In genomic region chr16:425082-425718, GRCh38 we compare ENCODE assay signal across 8 cellular contexts. TPM values are rescaled to one million over a fixed set of nuclear protein-coding genes. Genes with fewer than 3 reads are reported as not detected.
DNase-seq lines count a peak whose midpoint lies in the region; ATAC-seq and TF ChIP-seq lines count a peak whose summit lies in the region.

RAB11FIP3 (plus strand) TSS chr16:425649; CDS start chr16:426007, 358 bp downstream.

- CTCF ChIA-PET in HCT116 (lab: Charles Lee), result interaction anchor here (0.6 to 1.2 kb wide), 2 partner anchors 24 to 63 kb away, joined by 3 read pairs; partner anchors contain the start of gene DECR2

- no peaks in the 10 kb centered on the region for H3K9me2 ChIP-seq in HCT116 (ENCODE audit: insufficient read depth)

- peak within 1 kb of the TSS; percentile 89 for H3K4me2 ChIP-seq in HCT116 (ENCODE audit: low read length)

- H3K4me1 ChIP-seq in HCT116 (ENCODE audit: control insufficient read depth in 1 of 2, insufficient read depth in 2 of 2, low read length in 2 of 2) (peaks cover 16 to 35% of the 10 kb centered on the region in 2 experiments), cardiac muscle cell (ENCODE audit: low read depth) (peaks cover 4% of the 10 kb centered on the region)

- POLR2A ChIA-PET in HCT116 (lab: Charles Lee), result no interaction called here

- H3K79me2 ChIP-seq in HCT116 (ENCODE audit: insufficient read depth, low read length), result peaks cover 15% of the 10 kb centered on the region; the same call in 1 of the 2 replicates

- BruUV-seq in HCT116 (replicated peaks; lab: Mats Ljungman, UMichigan), result no TSS peak

- ATAC-seq in HCT116, result peak; percentile 80

- H3K9ac ChIP-seq in HCT116 (ENCODE audit: low read length), result peak within 1 kb of the TSS; percentile 55

- peaks cover 19% of the 10 kb centered on the region for H3K27me3 Mint-ChIP-seq in type B pancreatic cell

- peaks cover 5% of the 10 kb centered on the region for H3K36me3 Mint-ChIP-seq in type B pancreatic cell

- no peaks in the 10 kb centered on the region for H3K9me3 ChIP-seq in HCT116 (ENCODE audit: control insufficient read depth in 1 of 2, insufficient read depth in 1 of 2, low read depth in 1 of 2, low read length in 2 of 2)
- no peaks in the 10 kb centered on the region for H3K9me3 ChIP-seq in cardiac muscle cell (ENCODE audit: low read depth)

- H3K36me3 ChIP-seq in GM06990 (ENCODE audit: control insufficient read depth, insufficient read depth, low read length) (no peaks in the 10 kb centered on the region), HCT116 (ENCODE audit: control insufficient read depth in 1 of 2, insufficient read depth in 2 of 2, low read length in 2 of 2) (no peaks in the 10 kb centered on the region), cardiac muscle cell (no peaks in the 10 kb centered on the region)

- RAD21 ChIA-PET in HCT116 (lab: Charles Lee; ENCODE audit: low non-redundant PET in 1 of 2, low total read pairs in 2 of 2, uncharacterized antibody in 2 of 2, unreplicated experiment in 2 of 2), result no interaction called here

- H2AFZ ChIP-seq in HCT116 (ENCODE audit: low read depth, low read length, poor library complexity, severe bottlenecking), result peak within 1 kb of the TSS; percentile 65

- TF ChIP-seq CTCF in GM06990 (IDR thresholded peaks at IDR 0.05; ENCODE audit: insufficient read depth, low read length, poor library complexity, severe bottlenecking) (peak; percentile 55), HCT116 (IDR thresholded peaks at IDR 0.05 in 2 of 3, conservative IDR thresholded peaks at IDR 0.05 in 1 of 3; ENCODE audit: borderline replicate concordance in 1 of 3, insufficient read depth in 1 of 3, low read depth in 2 of 3, low read length in 2 of 3) (0 out of 6 replicates have a peak, but pooled peaks of 1 of the 3 experiments have one; percentile 1), cardiac muscle cell (IDR thresholded peaks at IDR 0.05; ENCODE audit: low read depth, low read length) (peak; percentile 33), type B pancreatic cell (conservative IDR thresholded peaks at IDR 0.05) (peak; percentile 46)

- DNase-seq in GM06990 (ENCODE audit: extremely low read depth, insufficient read length) (peak; percentile 93), HCT116 (ENCODE audit: low read depth, low spot score) (peak; percentile 29), NAMALWA (ENCODE audit: low spot score) (peak; percentile 89), SW 1271 (lab: John Stamatoyannopoulos, UW) (peak; percentile 45 to 63), cardiac muscle cell (ENCODE audit: low read depth in 1 of 2, low spot score in 1 of 2) (peak; percentile 81 to 86), posterior cingulate gyrus (peak; percentile 73 to 98 (median 86)), type B pancreatic cell (ENCODE audit: extremely low spot score, unreplicated experiment) (peak; percentile 86)
- peak; percentile 57 for DNase-seq in activated naive CD8-positive, alpha-beta T cell treated with anti-CD3 and anti-CD28 coated beads, Interleukin-2, amount 50 U/mL, for 16 hours (ENCODE audit: low read depth, low spot score)

- TF ChIP-seq RAD21 in HCT116 (IDR thresholded peaks at IDR 0.05; ENCODE audit: low read depth), result 0 out of 2 replicates have a peak, but pooled peaks have one; percentile 5

- peak within 1 kb of the TSS; percentile 88 for H3K4me3 Mint-ChIP-seq in type B pancreatic cell

- TF ChIP-seq POLR2A in HCT116 (IDR thresholded peaks at IDR 0.05; ENCODE audit: borderline replicate concordance, extremely low read depth, insufficient read depth, insufficient read length), result peak; percentile 44

- H3K4me3 ChIP-seq in GM06990 (replicated peaks; ENCODE audit: low read depth, low read length), result peak within 1 kb of the TSS; percentile 80
- peak within 1 kb of the TSS; percentile 43 to 60 for H3K4me3 ChIP-seq in HCT116 (replicated peaks in 1 of 2; ENCODE audit: low read depth in 1 of 2, low read length in 2 of 2)
- H3K4me3 ChIP-seq in cardiac muscle cell, result peak within 1 kb of the TSS; percentile 85

- intact Hi-C loops in HCT116 (cut with micrococcal nuclease), result no loop called here
- intact Hi-C loops in posterior cingulate gyrus (cut with DNase I), result loop anchor here (5.0 kb wide), 1 partner anchor 47 kb away; no protein-coding TSS in a partner anchor

- no peaks in the 10 kb centered on the region for H4K20me1 ChIP-seq in HCT116 (ENCODE audit: insufficient read depth)

- H3K27me3 ChIP-seq in GM06990 (replicated peaks; ENCODE audit: control insufficient read depth, insufficient read depth, low read length), result no peaks in the 10 kb centered on the region
- H3K27me3 ChIP-seq in HCT116 (ENCODE audit: insufficient read depth, low read length), result no peaks in the 10 kb centered on the region
- H3K27me3 ChIP-seq in cardiac muscle cell, result peaks cover 22% of the 10 kb centered on the region

- H3K4me1 Mint-ChIP-seq in type B pancreatic cell (ENCODE audit: unreplicated experiment), result peaks cover 25% of the 10 kb centered on the region

- peak within 1 kb of the TSS; percentile 57 for H3K27ac ChIP-seq in HCT116 (ENCODE audit: low read depth, low read length)
- peak within 1 kb of the TSS; percentile 71 for H3K27ac ChIP-seq in cardiac muscle cell

- H3K27ac Mint-ChIP-seq in type B pancreatic cell, result peak within 1 kb of the TSS; percentile 87

- H3K9me3 Mint-ChIP-seq in type B pancreatic cell, result no peaks in the 10 kb centered on the region

TF ChIP-seq in HCT116, 20 proteins besides CTCF, POLR2A, EP300 and RAD21 (continues in another document):
- TF ChIP-seq SIN3A (IDR thresholded peaks at IDR 0.05; ENCODE audit: low read depth) (peak; percentile 40; the same call in 1 of the 2 replicates), POLR2AphosphoS5 (IDR thresholded peaks at IDR 0.05; ENCODE audit: low read depth, low read length) (peak; percentile 68), CBX3 (IDR thresholded peaks at IDR 0.05; ENCODE audit: low read depth) (no peak), SP1 (IDR thresholded peaks at IDR 0.05; ENCODE audit: low read depth) (no peak), CEBPB (IDR thresholded peaks at IDR 0.05; ENCODE audit: low read depth) (0 out of 2 replicates have a peak, but pooled peaks have one; percentile 6), YY1 (IDR thresholded peaks at IDR 0.05; ENCODE audit: extremely low read depth, insufficient replicate concordance, low read depth, low read length) (no peak), SRF (IDR thresholded peaks at IDR 0.05; ENCODE audit: low read depth) (no peak), TCF7L2 (IDR thresholded peaks at IDR 0.05; ENCODE audit: borderline replicate concordance, extremely low read depth, insufficient read depth, insufficient read length) (peak; percentile 74), EZH2 (IDR thresholded peaks at IDR 0.05) (no peak), ZBTB33 (IDR thresholded peaks at IDR 0.05; ENCODE audit: extremely low read depth, insufficient replicate concordance, low read length) (no peak), JUND (IDR thresholded peaks at IDR 0.05) (no peak), REST (IDR thresholded peaks at IDR 0.05; ENCODE audit: low read depth) (no peak), ZFX (IDR thresholded peaks at IDR 0.05) (no peak), EZH2phosphoT487 (IDR thresholded peaks at IDR 0.05; ENCODE audit: borderline replicate concordance) (no peak), ZNF274 (IDR thresholded peaks at IDR 0.05; ENCODE audit: low read depth, low read length) (no peak), FOSL1 (IDR thresholded peaks at IDR 0.05; ENCODE audit: low read depth) (no peak), MAX (IDR thresholded peaks at IDR 0.05) (no peak)

RNA-seq across cellular contexts. Expression of gene RAB11FIP3, which starts in this region (rescaled TPM):
- total RNA-seq in HCT116 (2021; ENCODE audit: unreplicated experiment) (12.8 TPM), cardiac muscle cell (61.8 and 77.1 TPM in 2 replicates), type B pancreatic cell (ENCODE audit: low replicate concordance) (43.4 and 52.1 TPM in 2 replicates)
- 8.8 and 9.8 TPM in 2 replicates for polyA plus RNA-seq in HCT116 (2012)
- polyA plus RNA-seq in cardiac muscle cell, result 55.3 TPM in 2 replicates

Comparison
In these comparisons a context has a peak if more than half of its experiments do, and no peak if none do; other contexts are left out.
1. Peak in every context shown above with its lines: DNase-seq, ATAC-seq, H3K4me3 ChIP-seq and H3K27ac ChIP-seq.
2. DNase-seq: peak in every context shown above with its lines; median percentile 93 in GM06990; 89 in NAMALWA; 86 in type B pancreatic cell; 86 in posterior cingulate gyrus; 84 in cardiac muscle cell; 57 in activated naive CD8-positive, alpha-beta T cell treated with anti-CD3 and anti-CD28 coated beads, Interleukin-2, amount 50 U/mL, for 16 hours; 54 in SW 1271; 29 in HCT116.